In the genomic region with DNA sequence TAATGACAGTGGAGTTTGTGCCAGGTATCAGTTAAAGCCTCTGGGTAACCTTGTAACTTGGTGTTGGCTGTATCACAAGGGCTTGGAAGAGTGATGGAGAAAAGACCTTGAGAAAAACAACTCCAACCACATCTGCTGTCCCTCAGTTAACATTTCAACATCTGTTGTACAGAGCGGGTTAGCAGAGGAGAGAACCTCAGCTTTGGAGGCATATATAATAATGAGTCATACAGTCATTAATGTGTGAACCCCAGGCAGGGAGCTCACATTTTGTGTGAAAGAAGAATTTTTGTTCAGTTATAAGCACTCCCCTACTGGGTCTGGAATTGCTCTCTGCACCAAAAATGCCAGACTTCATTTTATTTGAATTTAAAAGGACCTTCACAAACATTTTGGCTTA, we compare ENCODE assay signal across 22 cellular contexts.
A peak's percentile ranks its signal among the peaks of the same experiment; 100 is the strongest.
DNase-seq lines count a peak whose midpoint lies in the region; ATAC-seq and TF ChIP-seq lines count a peak whose summit lies in the region.
"Had no signal": no experiment of that assay in that cellular context is flagged by ENCODE, and none has a peak within 500 bp of the region (broad histone marks: within the 10 kb centered on the region; RNA-seq: fewer than 3 reads in every experiment).

No MANE protein-coding gene starts in this region.

- CTCF ChIA-PET in AG04449 (lab: Yijun Ruan, JAX), result interaction anchor here (1.6 to 3.0 kb wide), 2 partner anchors 23 to 27 kb away, joined by 4 to 9 read pairs; no protein-coding TSS in a partner anchor

- no peak for TF ChIP-seq POLR2A in lower leg skin (IDR thresholded peaks at IDR 0.05)

- H3K4me3 ChIP-seq in AG04449 (ENCODE audit: low read depth, low read length) (no peak overlapping the region), astrocyte of the cerebellum (ENCODE audit: low read depth, low read length) (no peak overlapping the region), fibroblast of mammary gland (ENCODE audit: control insufficient read depth, low read depth, low read length) (no peak overlapping the region), lower leg skin (ENCODE audit: low read depth, poor library complexity, severe bottlenecking) (no peak overlapping the region)
- H3K4me3 ChIP-seq: GM23338, K562, MG63 had no signal

- in situ Hi-C loops in astrocyte of the cerebellum (cut with HindIII; ENCODE audit: low sequenced_read_pairs), result no loop called here

- DNase-seq in AG04449 (ENCODE audit: low read depth, low spot score), result peak; percentile 47
- DNase-seq in astrocyte of the cerebellum (ENCODE audit: low read depth), result peak; percentile 83
- peak; percentile 11 for DNase-seq in fibroblast of mammary gland (ENCODE audit: low read depth)
- no peak for DNase-seq in lower leg skin (ENCODE audit: low spot score in 2 of 2)
- no peak for DNase-seq in DMS114 treated with DMSO at 0.1 percent for 48 hours (lab: John Stamatoyannopoulos, UW; ENCODE audit: unreplicated experiment)
- DNase-seq in effector CD8-positive, alpha-beta T cell (lab: John Stamatoyannopoulos, UW), result no peak
- DNase-seq: BE2C; CD4-positive, alpha-beta memory T cell; DMS153; MG63; NCI-H1105 treated with DMSO at 0.1 percent for 48 hours; NCI-H187 treated with DMSO at 0.1 percent for 48 hours; NCI-H2171; NCI-H446 treated with DMSO at 0.1 percent for 48 hours; NCI-H774; Right ventricle myocardium superior had no signal

- intact Hi-C loops in lower leg skin (cut with DNase I; ENCODE audit: low total_unique reads), result no loop called here

- POLR2A ChIA-PET in AG04449 (lab: Yijun Ruan, JAX), result no interaction called here

- WGBS in lower leg skin, 2 donors, result 29 to 44% methylated on average over 1 of the region's 1 CpG

- TF ChIP-seq CTCF in AG04449 (IDR thresholded peaks at IDR 0.05; ENCODE audit: insufficient read depth, low read length, missing control alignments) (no peak), astrocyte of the cerebellum (IDR thresholded peaks at IDR 0.05; ENCODE audit: low read depth, low read length, missing control alignments) (no peak), fibroblast of mammary gland (conservative IDR thresholded peaks at IDR 0.05; ENCODE audit: control insufficient read depth, insufficient read depth, low read depth, low read length) (no peak), lower leg skin (IDR thresholded peaks at IDR 0.05) (no peak)

- ATAC-seq in HG03175 (IDR thresholded peaks at IDR 0.05; ENCODE audit: unreplicated experiment), result peak; percentile 56
- no peak for ATAC-seq in HG02981 (IDR thresholded peaks at IDR 0.05; ENCODE audit: unreplicated experiment)
- ATAC-seq: GM23338, K562, Panc1, SK-N-SH treated with all-trans-retinoic acid at 6 μM for 48 hours had no signal

Comparison
In these comparisons a context has a peak if more than half of its experiments do, and no peak if none do; other contexts are left out.
1. DNase-seq: peak in AG04449 (single experiment), astrocyte of the cerebellum (single experiment) and fibroblast of mammary gland (single experiment); none in lower leg skin (0 of 2), DMS114 treated with DMSO at 0.1 percent for 48 hours (single experiment) and effector CD8-positive, alpha-beta T cell (single experiment).